Comparison of ENCODE assay signal across 25 cellular contexts in genomic region chr13:99875391-99875790, GRCh38.
"Had no signal": no experiment of that assay in that cellular context is flagged by ENCODE, and none has a peak within 500 bp of the region (broad histone marks: within the 10 kb centered on the region; RNA-seq: fewer than 3 reads in every experiment).

No MANE protein-coding gene starts in this region.

- H3K27me3 Mint-ChIP-seq: memory B cell had no signal

- DNase-seq: cortex of kidney; effector memory CD4-positive, alpha-beta T cell; gastrocnemius medialis; heart right ventricle; immature natural killer cell; left cardiac atrium; left ventricle myocardium inferior; lower lobe of right lung; natural killer cell; occipital lobe; pancreas; right cardiac atrium; small intestine; stimulated activated CD4-positive, alpha-beta T cell treated with anti-CD3 and anti-CD28 coated beads, Interleukin-12 subunit alpha, Interleukin-12 subunit beta, amount 100 ng/mL, for 4 hours; stimulated activated naive CD4-positive, alpha-beta T cell; stomach; substantia nigra; transverse colon had no signal

- H3K36me3 Mint-ChIP-seq: mesothelial cell of epicardium, natural killer cell had no signal

- H3K27ac ChIP-seq: epithelial cell of prostate, esophagus muscularis mucosa, gastrocnemius medialis, heart right ventricle, left ventricle myocardium inferior, lower lobe of right lung, pancreas, stomach, thoracic aorta, transverse colon had no signal

- H3K27me3 ChIP-seq: esophagus muscularis mucosa, gastrocnemius medialis, heart right ventricle, pancreas, stomach, transverse colon had no signal

- H3K9me3 ChIP-seq: esophagus muscularis mucosa, gastrocnemius medialis, heart right ventricle, left ventricle myocardium inferior, lower lobe of right lung, pancreas, stomach, thoracic aorta, transverse colon had no signal

- H3K4me3 Mint-ChIP-seq: immature natural killer cell, memory B cell, mesothelial cell of epicardium, natural killer cell had no signal

- H3K4me1 ChIP-seq: esophagus muscularis mucosa, gastrocnemius medialis, heart right ventricle, left ventricle myocardium inferior, lower lobe of right lung, pancreas, stomach had no signal

- H3K4me1 Mint-ChIP-seq: immature natural killer cell, natural killer cell had no signal

- H3K36me3 ChIP-seq: esophagus muscularis mucosa, gastrocnemius medialis, heart right ventricle, left ventricle myocardium inferior, lower lobe of right lung, pancreas, stomach, thoracic aorta, transverse colon had no signal

- H3K9me3 Mint-ChIP-seq: immature natural killer cell, memory B cell, mesothelial cell of epicardium, natural killer cell had no signal

- FAIRE-seq: keratinocyte, pancreas, small intestine had no signal

- H3K27ac Mint-ChIP-seq: immature natural killer cell, memory B cell, mesothelial cell of epicardium, natural killer cell, progenitor cell of endocrine pancreas had no signal

- H3K4me3 ChIP-seq: esophagus muscularis mucosa, gastrocnemius medialis, heart right ventricle, left ventricle myocardium inferior, lower lobe of right lung, pancreas, stomach, thoracic aorta, transverse colon had no signal
